ENCODE assay signal across 1 cellular context in the genomic region with DNA sequence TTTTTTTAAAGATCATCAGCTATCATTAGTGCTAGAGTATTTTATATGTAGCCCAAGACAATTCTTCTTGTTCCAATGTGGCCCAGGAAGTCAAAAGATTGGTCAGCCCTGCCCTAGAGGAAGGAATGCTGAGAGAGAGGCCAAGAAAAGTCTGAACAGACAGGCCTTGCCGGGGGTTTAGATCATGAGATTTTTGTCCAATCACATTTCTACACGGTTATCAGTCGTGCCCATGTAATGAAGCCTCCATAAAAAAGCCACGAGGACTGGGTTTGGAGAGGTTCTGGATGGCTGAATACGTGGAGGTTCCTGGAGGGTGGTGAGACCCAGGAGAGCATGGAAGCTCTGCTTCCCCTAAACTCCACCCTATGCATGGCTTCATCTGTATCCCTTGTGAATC.
TF ChIP-seq lines count a peak whose summit lies in the region.

No MANE protein-coding gene starts in this region.

TF ChIP-seq in HCT116, 20 proteins besides CTCF, POLR2A, EP300 and RAD21 (continued from another document):
- TF ChIP-seq EZH2 (IDR thresholded peaks at IDR 0.05): no peak
- TF ChIP-seq JUND (IDR thresholded peaks at IDR 0.05): no peak
